Comparison of ENCODE assay signal across 8 cellular contexts in genomic region chr2:65429799-65430514, GRCh38. TPM values are rescaled to one million over a fixed set of nuclear protein-coding genes. Genes with fewer than 3 reads are reported as not detected.
A peak's percentile ranks its signal among the peaks of the same experiment; 100 is the strongest.
DNase-seq lines count a peak whose midpoint lies in the region; ATAC-seq and TF ChIP-seq lines count a peak whose summit lies in the region.

No MANE protein-coding gene starts in this region.

- H3K27ac ChIP-seq in A673 (ENCODE audit: low read depth, low read length, poor library complexity, severe bottlenecking) (peak overlapping the region; percentile 96), HL-60 (replicated peaks) (peak overlapping the region; percentile 91), breast epithelium (peak overlapping the region; percentile 98 to 99)

- TSS peak; percentile 25 for BruUV-seq in A673 (replicated peaks; lab: Mats Ljungman, UMichigan)

- no peaks in the 10 kb centered on the region for H3K36me3 ChIP-seq in A673 (ENCODE audit: insufficient read depth, low read length, poor library complexity, severe bottlenecking)
- H3K36me3 ChIP-seq in breast epithelium: no peaks in the 10 kb centered on the region

- H3K4me3 ChIP-seq in A673 (ENCODE audit: low read depth, low read length, poor library complexity, severe bottlenecking) (peak overlapping the region; percentile 97), HL-60 (replicated peaks; ENCODE audit: insufficient read depth, low read length) (peak overlapping the region; percentile 95), breast epithelium (peak overlapping the region; percentile 90 to 96 (median 91)), mononuclear cell (ENCODE audit: low read length) (peak overlapping the region; percentile 62)

- POLR2A ChIA-PET in A673 (lab: Charles Lee; ENCODE audit: low non-redundant PET): interaction anchor here (0.7 to 1.3 kb wide), 2 partner anchors 10 to 77 kb away, joined by 3 read pairs; no protein-coding TSS in a partner anchor

- no peak for TF ChIP-seq CTCF in A673 (conservative IDR thresholded peaks at IDR 0.05; ENCODE audit: low read depth, low read length)
- no peak for TF ChIP-seq CTCF in HL-60 (IDR thresholded peaks at IDR 0.05; ENCODE audit: insufficient read depth, low read length)
- TF ChIP-seq CTCF in breast epithelium (IDR thresholded peaks at IDR 0.05): no peak

- TF ChIP-seq POLR2A in breast epithelium (IDR thresholded peaks at IDR 0.05): no peak

- H3K27me3 ChIP-seq in A673 (replicated peaks; ENCODE audit: insufficient read depth, low read depth, low read length, poor library complexity) (no peaks in the 10 kb centered on the region), HL-60 (ENCODE audit: insufficient read depth, poor library complexity, severe bottlenecking) (no peaks in the 10 kb centered on the region), breast epithelium (no peaks in the 10 kb centered on the region), mononuclear cell (ENCODE audit: insufficient read depth, low read length) (peaks cover 23% of the 10 kb centered on the region)

- intact Hi-C loops in A673 (cut with micrococcal nuclease; ENCODE audit: unreplicated experiment): loop anchor here (2.0 to 5.0 kb wide), 3 partner anchors 63 to 165 kb away; no protein-coding TSS in a partner anchor
- intact Hi-C loops in breast epithelium (cut with DNase I; ENCODE audit: low total_unique reads): loop anchor here (10.0 kb wide), 1 partner anchor 125 kb away; no protein-coding TSS in a partner anchor

- ATAC-seq in HG03095 (IDR thresholded peaks at IDR 0.05; ENCODE audit: unreplicated experiment): no peak

- H3K4me1 ChIP-seq in A673 (ENCODE audit: insufficient read depth, low read length, poor library complexity, severe bottlenecking): peaks cover 13% of the 10 kb centered on the region
- H3K4me1 ChIP-seq in breast epithelium: no peaks in the 10 kb centered on the region
- peaks cover 15% of the 10 kb centered on the region for H3K4me1 ChIP-seq in mononuclear cell (ENCODE audit: insufficient read depth, low read length)

- CTCF ChIA-PET in A673 (lab: Charles Lee): no interaction called here

- DNase-seq in A673 (ENCODE audit: low spot score) (no peak), HL-60 (ENCODE audit: low read depth in 1 of 2, low spot score in 1 of 2) (no peak), breast epithelium (ENCODE audit: low spot score in 2 of 2) (no peak), NCI-H2107 (lab: John Stamatoyannopoulos, UW) (no peak), 8988T (no peak)
- DNase-seq in stimulated activated CD4-positive, alpha-beta T cell treated with anti-CD3 and anti-CD28 coated beads, Interleukin-2, amount 100 ng/mL, for 48 hours: no peak

- H3K9me3 ChIP-seq in A673 (ENCODE audit: low read depth, low read length, poor library complexity, severe bottlenecking): no peaks in the 10 kb centered on the region
- no peaks in the 10 kb centered on the region for H3K9me3 ChIP-seq in breast epithelium
- H3K9me3 ChIP-seq in mononuclear cell (ENCODE audit: low read depth, low read length): no peaks in the 10 kb centered on the region

RNA-seq across cellular contexts. Expression of gene SPRED2, which starts 2.4 kb away (rescaled TPM):
- total RNA-seq in A673 (2021): 79.4 and 81.0 TPM in 2 replicates
- total RNA-seq in breast epithelium: 10 to 100 TPM; 14.6 to 25.2 (median 25.2) TPM
- total RNA-seq in mononuclear cell: 1.7 TPM
